1 cellular context compared by ENCODE assay signal in the genomic region with DNA sequence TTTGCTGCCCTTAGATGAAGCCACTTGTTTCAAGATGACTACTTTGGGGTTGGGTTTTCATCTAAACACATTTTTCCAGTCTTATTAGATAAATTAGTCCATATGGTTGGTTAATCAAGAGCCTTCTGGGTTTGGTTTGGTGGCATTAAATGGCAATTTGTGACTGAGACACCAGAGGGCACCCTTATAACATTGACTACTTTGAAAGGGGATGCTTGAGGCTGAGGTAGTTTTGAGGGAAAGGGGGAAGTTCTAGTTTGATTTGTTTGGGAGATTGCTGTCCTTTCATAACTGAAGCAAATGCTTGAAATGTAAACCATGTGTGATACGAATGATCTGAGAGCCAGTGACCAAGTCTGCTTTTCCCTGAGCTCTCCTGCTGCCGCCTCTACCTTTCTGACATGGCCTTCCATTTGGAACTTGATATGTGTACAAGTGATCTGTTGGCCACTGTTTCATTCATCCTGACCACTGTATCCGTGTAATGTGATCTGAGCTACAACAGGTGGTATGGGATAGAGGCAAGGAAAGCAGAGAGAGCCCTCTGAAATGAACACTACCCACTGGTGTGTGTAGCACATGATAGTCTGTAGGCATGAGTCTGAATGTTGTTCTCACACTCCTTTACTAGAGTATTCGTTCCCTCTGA.
TF ChIP-seq lines count a peak whose summit lies in the region.

No MANE protein-coding gene starts in this region.

TF ChIP-seq in K562, 482 proteins besides CTCF, POLR2A, EP300 and RAD21 (continued from another document):
- TF ChIP-seq, protein P1, sequence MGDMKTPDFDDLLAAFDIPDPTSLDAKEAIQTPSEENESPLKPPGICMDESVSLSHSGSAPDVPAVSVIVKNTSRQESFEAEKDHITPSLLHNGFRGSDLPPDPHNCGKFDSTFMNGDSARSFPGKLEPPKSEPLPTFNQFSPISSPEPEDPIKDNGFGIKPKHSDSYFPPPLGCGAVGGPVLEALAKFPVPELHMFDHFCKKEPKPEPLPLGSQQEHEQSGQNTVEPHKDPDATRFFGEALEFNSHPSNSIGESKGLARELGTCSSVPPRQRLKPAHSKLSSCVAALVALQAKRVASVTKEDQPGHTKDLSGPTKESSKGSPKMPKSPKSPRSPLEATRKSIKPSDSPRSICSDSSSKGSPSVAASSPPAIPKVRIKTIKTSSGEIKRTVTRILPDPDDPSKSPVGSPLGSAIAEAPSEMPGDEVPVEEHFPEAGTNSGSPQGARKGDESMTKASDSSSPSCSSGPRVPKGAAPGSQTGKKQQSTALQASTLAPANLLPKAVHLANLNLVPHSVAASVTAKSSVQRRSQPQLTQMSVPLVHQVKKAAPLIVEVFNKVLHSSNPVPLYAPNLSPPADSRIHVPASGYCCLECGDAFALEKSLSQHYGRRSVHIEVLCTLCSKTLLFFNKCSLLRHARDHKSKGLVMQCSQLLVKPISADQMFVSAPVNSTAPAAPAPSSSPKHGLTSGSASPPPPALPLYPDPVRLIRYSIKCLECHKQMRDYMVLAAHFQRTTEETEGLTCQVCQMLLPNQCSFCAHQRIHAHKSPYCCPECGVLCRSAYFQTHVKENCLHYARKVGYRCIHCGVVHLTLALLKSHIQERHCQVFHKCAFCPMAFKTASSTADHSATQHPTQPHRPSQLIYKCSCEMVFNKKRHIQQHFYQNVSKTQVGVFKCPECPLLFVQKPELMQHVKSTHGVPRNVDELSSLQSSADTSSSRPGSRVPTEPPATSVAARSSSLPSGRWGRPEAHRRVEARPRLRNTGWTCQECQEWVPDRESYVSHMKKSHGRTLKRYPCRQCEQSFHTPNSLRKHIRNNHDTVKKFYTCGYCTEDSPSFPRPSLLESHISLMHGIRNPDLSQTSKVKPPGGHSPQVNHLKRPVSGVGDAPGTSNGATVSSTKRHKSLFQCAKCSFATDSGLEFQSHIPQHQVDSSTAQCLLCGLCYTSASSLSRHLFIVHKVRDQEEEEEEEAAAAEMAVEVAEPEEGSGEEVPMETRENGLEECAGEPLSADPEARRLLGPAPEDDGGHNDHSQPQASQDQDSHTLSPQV (IDR thresholded peaks at IDR 0.05) = 0 out of 2 replicates have a peak, but pooled peaks have one; percentile 24
- TF ChIP-seq CC2D1A (IDR thresholded peaks at IDR 0.05) = 0 out of 2 replicates have a peak, but pooled peaks have one; percentile 66
- peak; percentile 94 for TF ChIP-seq ARID2 (IDR thresholded peaks at IDR 0.05)
- TF ChIP-seq, protein P2, sequence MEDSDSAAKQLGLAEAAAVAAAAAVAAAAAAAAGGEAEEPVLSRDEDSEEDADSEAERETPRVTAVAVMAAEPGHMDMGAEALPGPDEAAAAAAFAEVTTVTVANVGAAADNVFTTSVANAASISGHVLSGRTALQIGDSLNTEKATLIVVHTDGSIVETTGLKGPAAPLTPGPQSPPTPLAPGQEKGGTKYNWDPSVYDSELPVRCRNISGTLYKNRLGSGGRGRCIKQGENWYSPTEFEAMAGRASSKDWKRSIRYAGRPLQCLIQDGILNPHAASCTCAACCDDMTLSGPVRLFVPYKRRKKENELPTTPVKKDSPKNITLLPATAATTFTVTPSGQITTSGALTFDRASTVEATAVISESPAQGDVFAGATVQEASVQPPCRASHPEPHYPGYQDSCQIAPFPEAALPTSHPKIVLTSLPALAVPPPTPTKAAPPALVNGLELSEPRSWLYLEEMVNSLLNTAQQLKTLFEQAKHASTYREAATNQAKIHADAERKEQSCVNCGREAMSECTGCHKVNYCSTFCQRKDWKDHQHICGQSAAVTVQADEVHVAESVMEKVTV (CRISPR knock-in tag; IDR thresholded peaks at IDR 0.05) = peak; percentile 79
- TF ChIP-seq MECOM (CRISPR knock-in tag; IDR thresholded peaks at IDR 0.05) = no peak
- TF ChIP-seq, protein P3, sequence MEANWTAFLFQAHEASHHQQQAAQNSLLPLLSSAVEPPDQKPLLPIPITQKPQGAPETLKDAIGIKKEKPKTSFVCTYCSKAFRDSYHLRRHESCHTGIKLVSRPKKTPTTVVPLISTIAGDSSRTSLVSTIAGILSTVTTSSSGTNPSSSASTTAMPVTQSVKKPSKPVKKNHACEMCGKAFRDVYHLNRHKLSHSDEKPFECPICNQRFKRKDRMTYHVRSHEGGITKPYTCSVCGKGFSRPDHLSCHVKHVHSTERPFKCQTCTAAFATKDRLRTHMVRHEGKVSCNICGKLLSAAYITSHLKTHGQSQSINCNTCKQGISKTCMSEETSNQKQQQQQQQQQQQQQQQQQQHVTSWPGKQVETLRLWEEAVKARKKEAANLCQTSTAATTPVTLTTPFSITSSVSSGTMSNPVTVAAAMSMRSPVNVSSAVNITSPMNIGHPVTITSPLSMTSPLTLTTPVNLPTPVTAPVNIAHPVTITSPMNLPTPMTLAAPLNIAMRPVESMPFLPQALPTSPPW (CRISPR knock-in tag; IDR thresholded peaks at IDR 0.05) = peak; percentile 35; the same call in 1 of the 2 replicates
- no peak for TF ChIP-seq SLC30A9 (CRISPR knock-in tag; IDR thresholded peaks at IDR 0.05)
